In the genomic region with DNA sequence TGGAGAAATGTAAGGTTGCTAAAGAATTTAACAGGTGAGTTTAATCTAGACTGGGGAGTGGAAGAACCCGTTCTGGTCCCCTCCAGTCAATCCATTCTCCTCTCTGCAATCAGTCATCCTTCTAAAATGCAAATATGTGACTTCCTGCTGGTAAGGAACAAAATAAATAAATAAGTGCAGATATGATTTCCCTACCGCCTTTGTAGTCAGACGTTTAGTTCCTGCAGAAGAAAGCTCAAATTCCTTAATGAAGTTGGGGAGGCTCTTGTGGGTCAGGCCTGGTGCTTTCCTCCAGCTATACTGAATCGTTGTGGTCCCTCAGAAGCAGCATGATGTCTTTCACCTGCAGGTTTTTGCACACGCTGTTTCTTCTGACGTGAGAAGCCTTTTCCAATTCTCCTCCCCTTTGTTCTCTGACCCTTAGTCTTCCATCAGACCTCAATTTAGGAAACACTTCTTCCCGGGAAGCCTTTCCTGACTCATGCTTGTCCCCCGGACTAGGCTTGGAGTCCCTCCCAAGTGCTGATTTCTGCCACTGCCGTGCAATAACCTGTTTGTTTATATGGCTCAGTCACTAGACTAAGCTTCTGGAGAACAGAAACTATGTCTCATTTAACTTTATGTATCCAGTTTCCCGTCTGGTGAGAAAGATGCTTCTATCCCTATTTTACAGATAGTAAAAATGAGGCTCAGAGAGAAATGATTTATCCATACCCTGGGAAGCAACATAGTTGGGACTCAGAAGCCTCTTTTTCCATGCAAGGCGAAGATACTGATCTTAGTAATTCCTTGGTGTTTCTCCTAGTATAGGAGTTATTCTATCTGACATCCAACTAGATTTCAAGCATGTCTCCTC, we compare ENCODE assay signal across 8 cellular contexts. TPM values are rescaled to one million over a fixed set of nuclear protein-coding genes. Genes with fewer than 3 reads are reported as not detected.
DNase-seq lines count a peak whose midpoint lies in the region; ATAC-seq and TF ChIP-seq lines count a peak whose summit lies in the region.

No MANE protein-coding gene starts in this region.

- H3K9ac ChIP-seq in neural progenitor cell = peak overlapping the region; percentile 99

- intact Hi-C loops in CD8-positive, alpha-beta T cell (cut with DNase I, micrococcal nuclease) = loop anchor here (1.0 to 10.0 kb wide), 5 partner anchors 22 to 338 kb away; partner anchors contain the start of genes AKNA (in 1 of the 2) and TMEM268 (in 1 of the 2)

- H3K79me2 ChIP-seq in neural progenitor cell (ENCODE audit: low read depth) = peaks cover 64% of the 10 kb centered on the region

- H3K27me3 Mint-ChIP-seq in CD8-positive, alpha-beta T cell (ENCODE audit: low read depth) = no peaks in the 10 kb centered on the region
- no peaks in the 10 kb centered on the region for H3K27me3 Mint-ChIP-seq in neural progenitor cell (ENCODE audit: insufficient read depth, low read depth)

- peaks cover 6% of the 10 kb centered on the region for H3F3A ChIP-seq in neural progenitor cell (ENCODE audit: low read depth)

- peaks cover 47% of the 10 kb centered on the region for H3K4me1 ChIP-seq in CD8-positive, alpha-beta T cell (ENCODE audit: insufficient read depth, low read length)
- H3K4me1 ChIP-seq in effector memory CD4-positive, alpha-beta T cell (ENCODE audit: control insufficient read depth, insufficient read depth, low read length, poor library complexity, severe bottlenecking) = peaks cover 38% of the 10 kb centered on the region
- H3K4me1 ChIP-seq in neural progenitor cell = peaks cover 15% of the 10 kb centered on the region

- POLR2A ChIA-PET in CD8-positive, alpha-beta T cell (lab: Charles Lee) = interaction anchor here (0.5 to 2.3 kb wide), 10 partner anchors 11 to 310 kb away, joined by 3 to 19 read pairs (median 4); partner anchors contain the start of genes AKNA and TMEM268

- H3K9me3 Mint-ChIP-seq in CD8-positive, alpha-beta T cell = no peaks in the 10 kb centered on the region
- no peaks in the 10 kb centered on the region for H3K9me3 Mint-ChIP-seq in neural progenitor cell

- CTCF ChIA-PET in CD8-positive, alpha-beta T cell (lab: Charles Lee) = interaction anchor here (1.0 to 5.5 kb wide), 3 partner anchors 8 to 183 kb away, joined by 3 to 26 read pairs (median 3); no protein-coding TSS in a partner anchor

- no peak for ATAC-seq in CD8-positive, alpha-beta T cell
- no peak for ATAC-seq in HG03354 (IDR thresholded peaks at IDR 0.05; ENCODE audit: poor library complexity, severe bottlenecking, unreplicated experiment)
- ATAC-seq in GM18505 (IDR thresholded peaks at IDR 0.05; ENCODE audit: unreplicated experiment) = no peak

- peak overlapping the region; percentile 100 for H3K27ac Mint-ChIP-seq in CD8-positive, alpha-beta T cell
- H3K27ac Mint-ChIP-seq in neural progenitor cell = peak overlapping the region; percentile 96

- H3K27me3 ChIP-seq in CD8-positive, alpha-beta T cell (ENCODE audit: insufficient read depth, low read length) = no peaks in the 10 kb centered on the region
- H3K27me3 ChIP-seq in effector memory CD4-positive, alpha-beta T cell (replicated peaks; ENCODE audit: control insufficient read depth, insufficient read depth, low read length, poor library complexity, severe bottlenecking) = no peaks in the 10 kb centered on the region
- no peaks in the 10 kb centered on the region for H3K27me3 ChIP-seq in neural progenitor cell

- peak overlapping the region; percentile 99 for H3K4me3 Mint-ChIP-seq in CD8-positive, alpha-beta T cell
- peak overlapping the region; percentile 99 for H3K4me3 Mint-ChIP-seq in neural progenitor cell

- DNase-seq in CD8-positive, alpha-beta T cell = no peak
- peak; percentile 42 for DNase-seq in NAMALWA (ENCODE audit: low spot score)
- DNase-seq in effector memory CD4-positive, alpha-beta T cell = no peak
- peak; percentile 9 for DNase-seq in neural progenitor cell (ENCODE audit: low spot score)
- no peak for DNase-seq in stimulated activated CD4-positive, alpha-beta T cell treated with anti-CD3 and anti-CD28 coated beads, Interleukin-4, amount 100 ng/mL, for 4 hours
- no peak for DNase-seq in activated CD8-positive, alpha-beta memory T cell treated with anti-CD3 and anti-CD28 coated beads, Interleukin-2, amount 50 U/mL, for 48 hours

- H4K20me1 ChIP-seq in neural progenitor cell (ENCODE audit: low read depth) = peaks cover 47% of the 10 kb centered on the region

- H3K4me1 Mint-ChIP-seq in CD8-positive, alpha-beta T cell (ENCODE audit: low read depth) = peaks cover 60% of the 10 kb centered on the region
- H3K4me1 Mint-ChIP-seq in neural progenitor cell = peaks cover 25% of the 10 kb centered on the region

- no peak for TF ChIP-seq CTCF in CD8-positive, alpha-beta T cell (IDR thresholded peaks at IDR 0.05)
- no peak for TF ChIP-seq CTCF in neural progenitor cell (IDR thresholded peaks at IDR 0.05)

- TF ChIP-seq POLR2A in GM18505 (IDR thresholded peaks at IDR 0.05; ENCODE audit: borderline replicate concordance, extremely low read depth, insufficient read depth, insufficient read length) = no peak

- H3K36me3 ChIP-seq in CD8-positive, alpha-beta T cell (ENCODE audit: insufficient read depth, low read length) = peaks cover 7% of the 10 kb centered on the region
- H3K36me3 ChIP-seq in effector memory CD4-positive, alpha-beta T cell (ENCODE audit: control insufficient read depth, insufficient read depth, low read length) = peaks cover 11% of the 10 kb centered on the region
- H3K36me3 ChIP-seq in neural progenitor cell = no peaks in the 10 kb centered on the region

- H3K36me3 Mint-ChIP-seq in CD8-positive, alpha-beta T cell = peaks cover 42% of the 10 kb centered on the region
- H3K36me3 Mint-ChIP-seq in neural progenitor cell = peaks cover 4% of the 10 kb centered on the region

- H2AFZ ChIP-seq in neural progenitor cell (replicated peaks) = no peak overlapping the region

- peak overlapping the region; percentile 88 for H3K27ac ChIP-seq in CD8-positive, alpha-beta T cell (ENCODE audit: low read depth, low read length)
- peak overlapping the region; percentile 85 for H3K27ac ChIP-seq in effector memory CD4-positive, alpha-beta T cell (ENCODE audit: insufficient read depth, low read length, poor library complexity, severe bottlenecking)
- H3K27ac ChIP-seq in neural progenitor cell = no peak overlapping the region

- H3K9me3 ChIP-seq in CD8-positive, alpha-beta T cell (ENCODE audit: low read length) = no peaks in the 10 kb centered on the region
- no peaks in the 10 kb centered on the region for H3K9me3 ChIP-seq in effector memory CD4-positive, alpha-beta T cell (ENCODE audit: control insufficient read depth, low read length)
- H3K9me3 ChIP-seq in neural progenitor cell (ENCODE audit: low read depth) = no peaks in the 10 kb centered on the region

- peak overlapping the region; percentile 84 for H3K4me2 ChIP-seq in neural progenitor cell

- H3K4me3 ChIP-seq in CD8-positive, alpha-beta T cell (ENCODE audit: low read depth, low read length) = peak overlapping the region; percentile 79
- peak overlapping the region; percentile 68 for H3K4me3 ChIP-seq in effector memory CD4-positive, alpha-beta T cell (ENCODE audit: insufficient read depth, low read depth, low read length, poor library complexity, severe bottlenecking)
- peak overlapping the region; percentile 93 for H3K4me3 ChIP-seq in neural progenitor cell

RNA-seq across cellular contexts. Expression of gene ATP6V1G1, which starts 1.3 kb away (rescaled TPM):
- 100 to 1,000 TPM; 141 to 147 TPM for total RNA-seq in CD8-positive, alpha-beta T cell
- 157 and 253 TPM in 2 replicates for total RNA-seq in neural progenitor cell (ENCODE audit: low replicate concordance)

RNA-seq across cellular contexts. Expression of gene TMEM268, which starts 22.2 kb away (rescaled TPM):
- 10 to 100 TPM; 12.5 to 13.7 TPM for total RNA-seq in CD8-positive, alpha-beta T cell
- 0.65 and 0.77 TPM in 2 replicates for total RNA-seq in neural progenitor cell (ENCODE audit: low replicate concordance)

Comparison
In these comparisons a context has a peak if more than half of its experiments do, and no peak if none do; other contexts are left out.
1. DNase-seq: peak in NAMALWA (single experiment) and neural progenitor cell (single experiment); none in CD8-positive, alpha-beta T cell (0 of 7), effector memory CD4-positive, alpha-beta T cell (0 of 3), stimulated activated CD4-positive, alpha-beta T cell treated with anti-CD3 and anti-CD28 coated beads, Interleukin-4, amount 100 ng/mL, for 4 hours (0 of 2) and activated CD8-positive, alpha-beta memory T cell treated with anti-CD3 and anti-CD28 coated beads, Interleukin-2, amount 50 U/mL, for 48 hours (single experiment).
2. Peak in every context shown above with its lines, with median percentiles within 50 percentile points of each other: H3K4me3 ChIP-seq.